22 cellular contexts compared by ENCODE assay signal in genomic region chr10:73340121-73340520, GRCh38.
"Had no signal": no experiment of that assay in that cellular context is flagged by ENCODE, and none has a peak within 500 bp of the region (broad histone marks: within the 10 kb centered on the region; RNA-seq: fewer than 3 reads in every experiment).

No MANE protein-coding gene starts in this region.

- ATAC-seq: activated T-cell treated with anti-CD3 and anti-CD28 coated beads, Interleukin-2, amount 50 U/mL, for 4 hours; stimulated activated effector memory CD8-positive, alpha-beta T cell treated with anti-CD3 and anti-CD28 coated beads, Interleukin-12 subunit alpha, Interleukin-12 subunit beta, amount 100 ng/mL, for 72 hours; stimulated activated naive CD8-positive, alpha-beta T cell treated with anti-CD3 and anti-CD28 coated beads, Interleukin-15, amount 100 ng/mL, for 72 hours had no signal

- H3K36me3 ChIP-seq: breast epithelium, colonic mucosa had no signal

- FAIRE-seq: islet of Langerhans, small intestine, TTC549 had no signal

- DNase-seq: activated CD4-positive, alpha-beta T cell treated with anti-CD3 and anti-CD28 coated beads for 1 hour; activated CD4-positive, alpha-beta T cell treated with anti-CD3 and anti-CD28 coated beads, Interleukin-2, amount 50 U/mL, for 4 hours; activated CD8-positive, alpha-beta memory T cell treated with anti-CD3 and anti-CD28 coated beads for 24 hours; activated CD8-positive, alpha-beta memory T cell treated with anti-CD3 and anti-CD28 coated beads, Interleukin-2, amount 50 U/mL, for 4 hours; activated naive CD4-positive, alpha-beta T cell treated with Interleukin-2 at 50 U/mL for 16 hours; activated naive CD8-positive, alpha-beta T cell treated with anti-CD3 and anti-CD28 coated beads for 36 hours; activated T-cell treated with anti-CD3 and anti-CD28 coated beads, Interleukin-2, amount 50 U/mL, for 4 hours; amniotic stem cell; colonic mucosa; left cardiac atrium; nephron progenitor cell; small intestine; stimulated activated CD4-positive, alpha-beta T cell treated with anti-CD3 and anti-CD28 coated beads, Interleukin-2, amount 100 ng/mL, for 24 hours; stimulated activated naive CD8-positive, alpha-beta T cell treated with anti-CD3 and anti-CD28 coated beads, Interleukin-15, amount 100 ng/mL, for 72 hours had no signal

- H3K27me3 ChIP-seq: breast epithelium, colonic mucosa, dorsolateral prefrontal cortex, heart left ventricle, suprapubic skin, tibial nerve had no signal

- H3K4me3 ChIP-seq: breast epithelium, colonic mucosa, dorsolateral prefrontal cortex, heart left ventricle, suprapubic skin, tibial nerve had no signal

- H3K27ac ChIP-seq: breast epithelium, colonic mucosa, dorsolateral prefrontal cortex, heart left ventricle, suprapubic skin, tibial nerve had no signal

- H3K4me1 ChIP-seq: breast epithelium, colonic mucosa, heart left ventricle, suprapubic skin, tibial nerve had no signal

- H3K9me3 ChIP-seq: breast epithelium, colonic mucosa, heart left ventricle, suprapubic skin, tibial nerve had no signal
